9 cellular contexts compared by ENCODE assay signal in the genomic region with DNA sequence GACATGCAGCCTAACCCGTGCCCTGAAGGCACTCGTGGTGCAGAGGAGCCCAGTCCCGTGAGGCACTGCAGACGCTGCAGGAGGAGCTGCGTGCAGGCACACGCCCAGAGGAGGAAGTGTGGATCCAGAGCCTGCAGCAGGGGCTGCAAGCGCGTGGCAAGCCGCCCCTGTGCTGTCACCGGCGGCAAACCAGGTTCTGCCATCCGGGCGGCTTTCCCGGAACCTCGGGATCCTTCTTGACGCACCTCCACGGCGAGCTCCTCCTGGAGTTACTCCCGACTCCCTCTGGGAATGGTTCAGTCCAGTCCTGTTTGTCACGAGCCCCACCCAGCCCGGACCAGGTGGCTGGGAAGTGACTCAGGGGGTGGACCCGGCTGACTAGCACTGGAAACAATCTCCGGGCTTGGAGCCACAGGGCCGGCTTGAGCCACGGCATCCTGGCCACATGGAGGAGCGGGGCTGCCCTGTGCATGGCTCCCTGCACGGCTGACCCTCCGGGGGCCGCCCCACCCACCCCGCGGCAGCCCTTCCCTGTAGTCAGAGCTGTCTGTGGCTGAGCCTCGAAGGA. TPM values are rescaled to one million over a fixed set of nuclear protein-coding genes. Genes with fewer than 3 reads are reported as not detected.
DNase-seq lines count a peak whose midpoint lies in the region; FAIRE-seq and TF ChIP-seq lines count a peak whose summit lies in the region.
"Had no signal": no experiment of that assay in that cellular context is flagged by ENCODE, and none has a peak within 500 bp of the region (broad histone marks: within the 10 kb centered on the region; RNA-seq: fewer than 3 reads in every experiment).

No MANE protein-coding gene starts in this region.

- H3K27me3 ChIP-seq in A673 (replicated peaks; ENCODE audit: insufficient read depth, low read depth, low read length, poor library complexity): no peaks in the 10 kb centered on the region

- DNase-seq in LNCaP clone FGC (ENCODE audit: low read depth) (peak; percentile 94), dermis microvascular lymphatic vessel endothelial cell (ENCODE audit: low read depth in 2 of 2) (peak; percentile 93 to 98), lower leg skin (ENCODE audit: low spot score in 2 of 2) (peak; percentile 93 to 96), urothelium cell line (ENCODE audit: low spot score) (peak; percentile 91), COLO668 (lab: John Stamatoyannopoulos, UW; ENCODE audit: unreplicated experiment) (no peak), DMS153 (lab: John Stamatoyannopoulos, UW) (no peak), A673 (ENCODE audit: low spot score) (no peak)
- DNase-seq: activated naive CD8-positive, alpha-beta T cell treated with anti-CD3 and anti-CD28 coated beads, Interleukin-2, amount 10 ng/mL, durations not matched to agents 7 days and 5 days; nephron progenitor cell had no signal

- peaks cover 37% of the 10 kb centered on the region for H3K36me3 ChIP-seq in A673 (ENCODE audit: insufficient read depth, low read length, poor library complexity, severe bottlenecking)

- H3K9me3 ChIP-seq in A673 (ENCODE audit: low read depth, low read length, poor library complexity, severe bottlenecking): no peaks in the 10 kb centered on the region

- no TSS peak for BruUV-seq in A673 (replicated peaks; lab: Mats Ljungman, UMichigan)

- no peak for TF ChIP-seq POLR2A in lower leg skin (IDR thresholded peaks at IDR 0.05)

- TF ChIP-seq CTCF in LNCaP clone FGC (IDR thresholded peaks at IDR 0.05; ENCODE audit: control insufficient read depth, extremely low read depth, insufficient read depth): no peak
- no peak for TF ChIP-seq CTCF in lower leg skin (IDR thresholded peaks at IDR 0.05)
- no peak for TF ChIP-seq CTCF in A673 (conservative IDR thresholded peaks at IDR 0.05; ENCODE audit: low read depth, low read length)

- H3K27ac ChIP-seq in A673 (ENCODE audit: low read depth, low read length, poor library complexity, severe bottlenecking): no peak overlapping the region

- peak overlapping the region; percentile 39 for H3K4me3 ChIP-seq in LNCaP clone FGC (ENCODE audit: low read depth, low read length)
- no peak overlapping the region for H3K4me3 ChIP-seq in lower leg skin (ENCODE audit: low read depth, poor library complexity, severe bottlenecking)
- no peak overlapping the region for H3K4me3 ChIP-seq in A673 (ENCODE audit: low read depth, low read length, poor library complexity, severe bottlenecking)

- peak; percentile 65 for FAIRE-seq in urothelium cell line (lab: Jason Lieb, UNC)

- no peaks in the 10 kb centered on the region for H3K4me1 ChIP-seq in A673 (ENCODE audit: insufficient read depth, low read length, poor library complexity, severe bottlenecking)

- 20 to 49% methylated on average over 17 to 22 of the region's 32 CpGs for WGBS in lower leg skin, 2 donors

- POLR2A ChIA-PET in A673 (lab: Charles Lee; ENCODE audit: low non-redundant PET): interaction anchor here (0.6 kb wide), 1 partner anchor 23 kb away, joined by 3 read pairs; no protein-coding TSS in a partner anchor

- intact Hi-C loops in lower leg skin (cut with DNase I; ENCODE audit: low total_unique reads): no loop called here
- intact Hi-C loops in A673 (cut with micrococcal nuclease; ENCODE audit: unreplicated experiment): no loop called here

- CTCF ChIA-PET in A673 (lab: Charles Lee): no interaction called here

RNA-seq across cellular contexts. Expression of gene DPP9, which starts 10.2 kb away (rescaled TPM):
- total RNA-seq in dermis microvascular lymphatic vessel endothelial cell (13.0 and 20.6 TPM in 2 replicates), lower leg skin (100 to 1,000 TPM in 1 of 4 donors, 10 to 100 TPM in 3; 76.7 to 125 (median 86.6) TPM), A673 (2021) (60.2 and 65.7 TPM in 2 replicates)

RNA-seq across cellular contexts. Expression of gene MYDGF, which starts 43.3 kb away (rescaled TPM):
- total RNA-seq in dermis microvascular lymphatic vessel endothelial cell (148 and 176 TPM in 2 replicates), lower leg skin (10 to 100 TPM; 25.9 to 56.0 (median 29.6) TPM), A673 (2021) (128 TPM in 2 replicates)

Comparison
In these comparisons a context has a peak if more than half of its experiments do, and no peak if none do; other contexts are left out.
1. DNase-seq: peak in LNCaP clone FGC (single experiment), dermis microvascular lymphatic vessel endothelial cell (2 of 2), lower leg skin (2 of 2) and urothelium cell line (single experiment); none in COLO668 (single experiment), DMS153 (single experiment) and A673 (single experiment).